26 cellular contexts compared by ENCODE assay signal in the genomic region with DNA sequence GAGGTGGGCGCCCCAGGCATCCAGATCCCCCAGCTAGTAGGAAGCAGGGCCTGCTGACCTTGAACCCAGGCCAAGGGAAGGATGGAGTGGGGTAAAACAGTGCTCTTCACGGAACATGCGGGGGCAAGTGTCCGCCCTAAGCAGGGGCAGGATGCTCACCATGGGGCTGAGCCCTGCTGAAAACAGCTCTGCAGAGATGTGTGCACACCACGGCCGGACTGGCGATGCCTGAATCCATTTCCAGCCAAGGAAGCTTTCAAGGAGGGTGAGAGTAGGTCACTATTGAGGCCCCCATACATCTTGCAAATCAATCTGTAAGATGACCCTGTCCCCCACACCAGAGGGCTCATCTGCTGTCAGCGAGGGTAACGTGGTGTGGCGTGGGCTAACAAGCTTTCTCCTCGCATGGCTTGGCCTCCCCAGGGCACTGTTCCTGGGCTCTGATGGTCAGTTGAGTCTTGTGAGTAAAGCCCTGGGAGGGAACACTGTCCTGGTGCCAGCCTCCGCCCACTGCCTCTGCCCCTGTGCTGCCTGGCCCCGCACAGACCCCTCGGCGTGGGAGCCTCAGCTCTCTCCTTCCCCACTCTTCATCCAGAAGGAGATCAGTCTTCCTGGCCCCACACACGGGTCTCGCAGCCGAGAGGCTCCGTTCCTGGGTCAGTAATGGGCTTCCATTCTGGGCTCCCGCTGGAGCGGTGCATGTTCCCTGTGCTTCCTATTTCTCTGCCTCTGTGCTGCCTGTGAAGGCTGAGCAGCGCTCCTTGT.
"Had no signal": no experiment of that assay in that cellular context is flagged by ENCODE, and none has a peak within 500 bp of the region (broad histone marks: within the 10 kb centered on the region; RNA-seq: fewer than 3 reads in every experiment).

No MANE protein-coding gene starts in this region.

- H3K4me1 ChIP-seq: pancreas, prostate gland, sigmoid colon, testis, thyroid gland, upper lobe of right lung had no signal

- DNase-seq: heart right ventricle; kidney glomerular epithelial cell; left colon; left ventricle myocardium inferior; midbrain; mucosa of descending colon; naive thymus-derived CD4-positive, alpha-beta T cell; nephron progenitor cell; nucleus accumbens; pancreas; sigmoid colon; small intestine; stimulated activated CD4-positive, alpha-beta T cell treated with anti-CD3 and anti-CD28 coated beads, Interleukin-12 subunit alpha, Interleukin-12 subunit beta, amount 100 ng/mL, for 4 hours; stimulated activated CD4-positive, alpha-beta T cell treated with anti-CD3 and anti-CD28 coated beads, Interleukin-15, amount 100 ng/mL, for 24 hours; stimulated activated CD4-positive, alpha-beta T cell treated with anti-CD3 and anti-CD28 coated beads, Interleukin-2, amount 100 ng/mL, for 24 hours; stimulated activated CD4-positive, alpha-beta T cell treated with anti-CD3 and anti-CD28 coated beads, Interleukin-4, amount 100 ng/mL, for 1 hour; stimulated activated naive B cell treated with anti-CD40 and anti-IgM and Interleukin-4, amounts not matched to agents 10 μg/mL and 1 μg/mL and 100 μg/mL, for 72 hours; stimulated activated naive CD8-positive, alpha-beta T cell treated with anti-CD3 and anti-CD28 coated beads, Interleukin-15, Interleukin-2, amounts not matched to agents 100 U/mL and 50 U/mL, for 24 hours; stomach; testis; thyroid gland; transverse colon; upper lobe of right lung had no signal

- H3K9me3 Mint-ChIP-seq: memory B cell; stimulated activated naive B cell treated with anti-CD40 and anti-IgM and Interleukin-4, amounts not matched to agents 10 μg/mL and 1 μg/mL and 100 μg/mL, for 72 hours had no signal

- H3K27ac ChIP-seq: heart right ventricle, hepatocyte, left ventricle myocardium inferior, pancreas, prostate gland, sigmoid colon, stomach, testis, thyroid gland, transverse colon, upper lobe of right lung had no signal

- H3K36me3 ChIP-seq: heart right ventricle, left ventricle myocardium inferior, pancreas, prostate gland, sigmoid colon, stomach, thyroid gland, transverse colon, upper lobe of right lung had no signal

- H3K4me3 ChIP-seq: heart right ventricle, hepatocyte, left ventricle myocardium inferior, mucosa of descending colon, pancreas, prostate gland, sigmoid colon, stomach, testis, thyroid gland, transverse colon, upper lobe of right lung had no signal

- H3K9me3 ChIP-seq: heart right ventricle, left ventricle myocardium inferior, mucosa of descending colon, pancreas, prostate gland, sigmoid colon, stomach, testis, thyroid gland, transverse colon, upper lobe of right lung had no signal

- H2AFZ ChIP-seq: hepatocyte had no signal

- H3K4me2 ChIP-seq: hepatocyte had no signal

- H3K4me3 Mint-ChIP-seq: memory B cell; naive thymus-derived CD4-positive, alpha-beta T cell; nephron progenitor cell; stimulated activated naive B cell treated with anti-CD40 and anti-IgM and Interleukin-4, amounts not matched to agents 10 μg/mL and 1 μg/mL and 100 μg/mL, for 72 hours had no signal

- H3K36me3 Mint-ChIP-seq: memory B cell; naive thymus-derived CD4-positive, alpha-beta T cell; stimulated activated naive B cell treated with anti-CD40 and anti-IgM and Interleukin-4, amounts not matched to agents 10 μg/mL and 1 μg/mL and 100 μg/mL, for 72 hours had no signal

- H3K27me3 ChIP-seq: hepatocyte, pancreas, testis, thyroid gland, transverse colon, upper lobe of right lung had no signal

- ATAC-seq: left colon; mucosa of descending colon; naive thymus-derived CD4-positive, alpha-beta T cell; pancreas; stimulated activated naive B cell treated with anti-CD40 and anti-IgM and Interleukin-4, amounts not matched to agents 10 μg/mL and 1 μg/mL and 100 μg/mL, for 72 hours; stimulated activated naive CD8-positive, alpha-beta T cell treated with anti-CD3 and anti-CD28 coated beads, Interleukin-15, Interleukin-2, amounts not matched to agents 100 U/mL and 50 U/mL, for 24 hours; upper lobe of right lung had no signal

- H3K27ac Mint-ChIP-seq: memory B cell; naive thymus-derived CD4-positive, alpha-beta T cell; nephron progenitor cell; stimulated activated naive B cell treated with anti-CD40 and anti-IgM and Interleukin-4, amounts not matched to agents 10 μg/mL and 1 μg/mL and 100 μg/mL, for 72 hours had no signal

- H3K79me2 ChIP-seq: hepatocyte had no signal
